In the genomic region with DNA sequence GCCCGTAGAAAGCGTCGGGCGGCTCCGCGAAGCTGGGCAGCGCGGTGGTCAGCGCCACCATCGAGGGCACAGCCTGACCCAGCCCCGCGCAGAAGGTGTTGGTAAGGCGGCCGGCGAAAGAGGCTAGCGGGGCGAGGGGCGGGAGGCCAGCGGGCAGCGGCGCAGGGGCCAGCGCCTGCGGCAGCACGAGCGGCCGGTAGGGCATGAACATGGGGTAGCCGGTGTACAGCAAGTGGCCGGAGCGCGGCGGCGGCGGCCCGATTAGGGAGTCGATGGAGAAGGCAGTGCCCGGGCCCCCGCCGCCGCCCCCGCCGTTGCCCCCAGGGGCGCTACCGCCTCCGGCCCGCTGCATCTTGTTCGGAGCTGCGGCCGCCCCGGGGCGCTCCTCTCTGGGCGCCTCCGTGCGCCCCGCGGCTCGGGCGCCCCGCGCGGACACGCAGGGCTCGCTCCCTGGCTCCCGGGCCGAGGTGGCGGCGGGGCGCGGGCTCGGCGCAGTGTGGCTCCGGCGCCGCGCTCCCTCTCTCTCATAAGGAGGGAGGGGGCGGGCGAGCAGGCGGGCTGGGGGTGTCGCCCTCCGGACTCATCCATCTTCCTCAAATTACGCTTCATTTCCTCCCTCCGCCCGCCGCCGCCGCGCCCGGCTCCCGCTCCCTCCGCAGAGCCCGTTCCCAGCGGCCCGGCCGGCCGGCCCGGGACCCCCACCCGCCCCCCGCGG, we compare ENCODE assay signal across 8 cellular contexts. TPM values are rescaled to one million over a fixed set of nuclear protein-coding genes. Genes with fewer than 3 reads are reported as not detected.
DNase-seq lines count a peak whose midpoint lies in the region; ATAC-seq and TF ChIP-seq lines count a peak whose summit lies in the region.

A gene (minus strand): TSS at position 498 of the 715 bp plus-strand sequence. CDS start 146 bp downstream, at position 352.

- CTCF ChIA-PET in AG04450 (lab: Charles Lee) = interaction anchor here (0.6 to 1.2 kb wide), 6 partner anchors 13 to 145 kb away, joined by 3 to 10 read pairs (median 4); no protein-coding TSS in a partner anchor

- H3K27me3 Mint-ChIP-seq in stimulated activated naive CD8-positive, alpha-beta T cell treated with anti-CD3 and anti-CD28 coated beads, Interleukin-15, amount 100 ng/mL, for 72 hours = peaks cover 47% of the 10 kb centered on the region

- no peak within 1 kb of the TSS for H3K27ac ChIP-seq in AG04450 (ENCODE audit: low read depth, low read length)
- no peak within 1 kb of the TSS for H3K27ac ChIP-seq in HUES64 (ENCODE audit: low read depth, low read length)

- H3K4me3 ChIP-seq in AG04450 (ENCODE audit: low read depth, low read length) (peak within 1 kb of the TSS; percentile 17; the same call in 1 of the 2 replicates), HUES64 (ENCODE audit: low read length) (peak within 1 kb of the TSS; percentile 59)

- H3K36me3 ChIP-seq in HUES64 (ENCODE audit: insufficient read depth, low read length) = no peaks in the 10 kb centered on the region

- DNase-seq in AG04450 (ENCODE audit: low read depth, low spot score) = no peak
- peak; percentile 4 for DNase-seq in amniotic epithelial cell (ENCODE audit: low read depth)
- peak; percentile 18 for DNase-seq in iris pigment epithelial cell (ENCODE audit: low read depth)
- DNase-seq in stimulated activated naive CD8-positive, alpha-beta T cell treated with anti-CD3 and anti-CD28 coated beads, Interleukin-15, amount 100 ng/mL, for 72 hours = no peak
- DNase-seq in NCI-H510A treated with DMSO at 0.1 percent for 48 hours (lab: John Stamatoyannopoulos, UW) = no peak
- no peak for DNase-seq in activated gamma-delta T cell (lab: John Stamatoyannopoulos, UW)
- DNase-seq in HPDE6-E6E7 (ENCODE audit: extremely low spot score) = no peak

- no peak within 1 kb of the TSS for H3K27ac Mint-ChIP-seq in stimulated activated naive CD8-positive, alpha-beta T cell treated with anti-CD3 and anti-CD28 coated beads, Interleukin-15, amount 100 ng/mL, for 72 hours

- H3K9me3 Mint-ChIP-seq in stimulated activated naive CD8-positive, alpha-beta T cell treated with anti-CD3 and anti-CD28 coated beads, Interleukin-15, amount 100 ng/mL, for 72 hours = no peaks in the 10 kb centered on the region

- H3K27me3 ChIP-seq in AG04450 (ENCODE audit: control insufficient read depth, insufficient read depth, low read length) (peaks cover 66% of the 10 kb centered on the region), HUES64 (ENCODE audit: insufficient read depth, low read length) (peaks cover 99% of the 10 kb centered on the region)

- no peak within 1 kb of the TSS for H3K9ac ChIP-seq in HUES64 (ENCODE audit: low read depth, low read length)

- H3K4me3 Mint-ChIP-seq in stimulated activated naive CD8-positive, alpha-beta T cell treated with anti-CD3 and anti-CD28 coated beads, Interleukin-15, amount 100 ng/mL, for 72 hours = peak within 1 kb of the TSS; percentile 69 to 83

- POLR2A ChIA-PET in AG04450 (lab: Yijun Ruan, JAX) = no interaction called here

- WGBS in HUES64 = under 1% methylated on average over 98 of the region's 98 CpGs

- H3K9me3 ChIP-seq in AG04450 (ENCODE audit: control insufficient read depth, insufficient read depth, low read length) (no peaks in the 10 kb centered on the region; the same call in 1 of the 2 replicates), HUES64 (ENCODE audit: insufficient read depth, low read depth, low read length) (no peaks in the 10 kb centered on the region)

- ATAC-seq in stimulated activated naive CD8-positive, alpha-beta T cell treated with anti-CD3 and anti-CD28 coated beads, Interleukin-15, amount 100 ng/mL, for 72 hours = peak; percentile 51

- H3K4me1 Mint-ChIP-seq in stimulated activated naive CD8-positive, alpha-beta T cell treated with anti-CD3 and anti-CD28 coated beads, Interleukin-15, amount 100 ng/mL, for 72 hours = peaks cover 11% of the 10 kb centered on the region

- TF ChIP-seq CTCF in AG04450 (IDR thresholded peaks at IDR 0.05; ENCODE audit: low read depth, low read length) = no peak

- 0 out of 2 replicates have a peak, but pooled peaks cover 5% of the 10 kb centered on the region for H3K4me1 ChIP-seq in HUES64 (ENCODE audit: insufficient read depth, low read length)

RNA-seq across cellular contexts. Expression of the gene that starts here (rescaled TPM):
- not detected in 2 replicates for polyA plus RNA-seq in AG04450 (2011; rRNA removed)
- not detected in 2 replicates for polyA minus RNA-seq in AG04450 (2011; rRNA and poly(A)+ RNA removed)
- not detected for polyA plus RNA-seq in HUES64 (2013, experiment 1 of 2)
- polyA plus RNA-seq in HUES64 (2013, experiment 2 of 2) = 0.38 TPM

Comparison
In these comparisons a context has a peak if more than half of its experiments do, and no peak if none do; other contexts are left out.
1. DNase-seq: peak in amniotic epithelial cell (single experiment) and iris pigment epithelial cell (single experiment); none in AG04450 (single experiment), stimulated activated naive CD8-positive, alpha-beta T cell treated with anti-CD3 and anti-CD28 coated beads, Interleukin-15, amount 100 ng/mL, for 72 hours (0 of 2), NCI-H510A treated with DMSO at 0.1 percent for 48 hours (single experiment), activated gamma-delta T cell (single experiment) and HPDE6-E6E7 (single experiment).